In the genomic region with DNA sequence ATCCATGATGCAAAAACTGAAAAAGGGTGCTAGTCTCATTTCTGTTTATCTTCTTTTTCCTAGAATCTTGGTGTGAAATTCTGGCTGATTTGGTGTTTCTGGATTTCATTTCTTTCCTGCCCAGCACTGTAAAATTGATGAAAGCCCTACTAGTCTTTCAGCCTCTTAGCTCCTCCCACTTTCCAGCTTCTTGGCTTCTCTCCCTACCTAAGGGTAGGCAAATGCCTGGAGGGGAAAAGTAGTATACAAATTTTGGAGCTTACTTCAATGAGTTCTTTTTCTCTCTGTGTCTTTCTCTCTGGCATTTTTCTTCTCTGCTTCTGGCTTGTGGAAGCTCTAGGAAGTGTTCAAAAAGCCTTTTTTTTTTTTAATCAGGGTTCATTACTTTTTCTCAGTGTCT, we compare ENCODE assay signal across 14 cellular contexts.
DNase-seq lines count a peak whose midpoint lies in the region; TF ChIP-seq lines count a peak whose summit lies in the region.
"Had no signal": no experiment of that assay in that cellular context is flagged by ENCODE, and none has a peak within 500 bp of the region (broad histone marks: within the 10 kb centered on the region; RNA-seq: fewer than 3 reads in every experiment).

No MANE protein-coding gene starts in this region.

- H3K9me3 Mint-ChIP-seq in mesothelial cell of epicardium = no peaks in the 10 kb centered on the region
- H3K9me3 Mint-ChIP-seq: CD8-positive, alpha-beta T cell had no signal

- H3K4me1 Mint-ChIP-seq in mesothelial cell of epicardium = peaks cover 20% of the 10 kb centered on the region

- H3K27ac Mint-ChIP-seq in mesothelial cell of epicardium = peak overlapping the region; percentile 26
- H3K27ac Mint-ChIP-seq: CD8-positive, alpha-beta T cell had no signal

- DNase-seq in ELF-1 (ENCODE audit: low read depth, low spot score) (peak; percentile 18), NCI-H82 treated with DMSO at 0.1 percent for 48 hours (lab: John Stamatoyannopoulos, UW; ENCODE audit: unreplicated experiment) (peak; percentile 81), epidermal melanocyte (ENCODE audit: insufficient read length, low spot score) (peak; percentile 30), mesothelial cell of epicardium (ENCODE audit: low spot score in 2 of 2, unreplicated experiment in 2 of 2) (no peak), T-helper 2 cell (no peak), D341Med (ENCODE audit: low spot score) (no peak)
- DNase-seq in stimulated activated CD8-positive, alpha-beta memory T cell treated with anti-CD3 and anti-CD28 coated beads, Interleukin-4, amount 100 ng/mL, for 48 hours = no peak
- DNase-seq: CD8-positive, alpha-beta T cell; DND-41; GF-D8; MM.1S; NCI-H1092 treated with DMSO at 0.1 percent for 48 hours; NCI-H1694; PC-9 had no signal

- H3K4me3 Mint-ChIP-seq in mesothelial cell of epicardium = no peak overlapping the region
- H3K4me3 Mint-ChIP-seq: CD8-positive, alpha-beta T cell had no signal

- no peaks in the 10 kb centered on the region for H3K27me3 Mint-ChIP-seq in mesothelial cell of epicardium (ENCODE audit: low read depth)

- TF ChIP-seq CTCF in mesothelial cell of epicardium (IDR thresholded peaks at IDR 0.05; ENCODE audit: unreplicated experiment) = no peak

- no peaks in the 10 kb centered on the region for H3K36me3 Mint-ChIP-seq in mesothelial cell of epicardium
- H3K36me3 Mint-ChIP-seq: CD8-positive, alpha-beta T cell had no signal

Comparison
In these comparisons a context has a peak if more than half of its experiments do, and no peak if none do; other contexts are left out.
1. DNase-seq: peak in ELF-1 (single experiment), NCI-H82 treated with DMSO at 0.1 percent for 48 hours (single experiment) and epidermal melanocyte (single experiment); none in mesothelial cell of epicardium (0 of 2), T-helper 2 cell (0 of 5), stimulated activated CD8-positive, alpha-beta memory T cell treated with anti-CD3 and anti-CD28 coated beads, Interleukin-4, amount 100 ng/mL, for 48 hours (single experiment) and D341Med (single experiment).